In the genomic region with DNA sequence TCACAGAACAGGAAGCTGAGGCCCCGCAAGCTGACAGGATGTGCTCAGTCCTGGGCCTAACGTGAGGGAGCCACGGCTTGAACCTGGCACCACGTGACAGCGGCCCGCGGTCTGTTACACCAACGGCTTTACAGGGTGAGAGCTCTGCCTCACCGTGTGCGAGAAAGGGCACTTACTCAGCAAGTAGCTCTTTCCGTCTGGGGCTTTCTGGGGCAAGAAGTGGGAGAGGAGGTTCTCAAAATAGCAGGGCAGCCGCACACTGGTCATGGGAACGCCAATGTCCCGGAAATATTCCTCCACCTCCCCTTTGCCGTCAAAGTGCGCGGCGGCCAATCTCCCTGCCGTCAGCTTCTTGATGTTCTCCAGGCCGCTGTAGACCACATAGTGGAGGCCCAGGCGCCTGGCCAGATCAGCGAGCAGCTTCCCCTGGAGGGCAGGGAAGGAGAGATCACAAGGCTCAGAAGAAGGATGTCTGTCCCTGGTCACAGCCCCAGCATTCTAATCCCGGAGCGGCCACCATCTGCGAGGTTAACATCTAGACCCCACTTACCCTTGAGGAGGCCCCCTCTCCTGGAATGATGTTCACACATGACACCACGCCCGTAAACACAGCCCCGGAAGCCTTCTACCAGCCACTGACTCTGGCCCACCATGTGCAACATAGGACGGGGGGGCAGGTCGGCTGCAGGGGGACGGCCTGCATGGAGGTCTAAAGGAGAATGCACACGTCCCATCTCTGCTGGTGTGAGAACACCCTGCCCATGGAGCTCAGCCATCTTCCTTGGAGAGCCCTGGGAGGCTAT, we compare ENCODE assay signal across 1 cellular context.
TF ChIP-seq lines count a peak whose summit lies in the region.

No MANE protein-coding gene starts in this region.

TF ChIP-seq in HepG2, 621 proteins besides CTCF, POLR2A, EP300 and RAD21:
- no peak for TF ChIP-seq TOPORS (CRISPR knock-in tag; IDR thresholded peaks at IDR 0.05)
- TF ChIP-seq AGO2 (optimal IDR thresholded peaks at IDR 0.05; ENCODE audit: low read depth, low read length): peak; percentile 10
- TF ChIP-seq SP4 (CRISPR knock-in tag; IDR thresholded peaks at IDR 0.05): no peak
- TF ChIP-seq MED8 (CRISPR knock-in tag; IDR thresholded peaks at IDR 0.05; ENCODE audit: insufficient replicate concordance): no peak
- no peak for TF ChIP-seq ISX (CRISPR knock-in tag; conservative IDR thresholded peaks at IDR 0.05)
- TF ChIP-seq MED13 (CRISPR knock-in tag; IDR thresholded peaks at IDR 0.05): no peak
- no peak for TF ChIP-seq ZFP82 (CRISPR knock-in tag; IDR thresholded peaks at IDR 0.05; ENCODE audit: borderline replicate concordance)
